ENCODE assay signal across 18 cellular contexts in the genomic region with DNA sequence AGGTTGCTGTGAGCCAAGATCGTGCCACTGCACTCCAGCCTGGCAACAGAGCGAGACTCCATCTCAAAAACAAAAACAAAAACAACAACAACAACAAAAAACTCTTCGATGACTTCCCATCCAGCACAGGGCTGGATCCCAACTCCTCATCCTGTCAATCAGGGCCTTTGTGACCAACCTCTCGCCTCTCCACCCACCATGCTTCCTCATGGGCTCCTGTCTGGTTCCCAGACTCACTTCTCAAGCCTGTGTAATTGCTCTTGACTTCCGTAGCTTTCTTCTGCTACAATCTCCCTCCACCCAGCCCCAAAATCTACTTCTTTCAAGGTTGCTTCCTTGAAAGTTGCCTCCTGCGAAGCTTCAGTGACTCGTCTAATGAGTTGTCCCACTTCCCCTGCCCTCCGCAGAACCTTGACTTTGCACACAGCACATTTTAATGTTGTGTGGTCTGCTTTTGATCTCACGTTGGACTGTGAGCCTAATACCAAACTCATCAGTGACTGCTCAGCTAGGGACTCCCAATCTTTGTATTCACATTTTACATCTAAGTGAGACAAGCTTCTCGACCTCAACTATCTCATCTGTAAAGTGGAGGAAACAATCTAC. TPM values are rescaled to one million over a fixed set of nuclear protein-coding genes. Genes with fewer than 3 reads are reported as not detected.
DNase-seq lines count a peak whose midpoint lies in the region; ATAC-seq, FAIRE-seq and TF ChIP-seq lines count a peak whose summit lies in the region.
"Had no signal": no experiment of that assay in that cellular context is flagged by ENCODE, and none has a peak within 500 bp of the region (broad histone marks: within the 10 kb centered on the region; RNA-seq: fewer than 3 reads in every experiment).

No MANE protein-coding gene starts in this region.

- no peak for TF ChIP-seq POLR2A in HepG2 (IDR thresholded peaks at IDR 0.05; ENCODE audit: insufficient read depth in 1 of 2, low read depth in 2 of 2, low read length in 2 of 2)
- TF ChIP-seq POLR2A in right lobe of liver (IDR thresholded peaks at IDR 0.05): no peak

- no peaks in the 10 kb centered on the region for H4K20me1 ChIP-seq in HepG2 (ENCODE audit: insufficient read depth, low read length)

- H3K4me2 ChIP-seq in HepG2 (ENCODE audit: low read depth, low read length): peak overlapping the region; percentile 96; the same call in 1 of the 2 replicates

- H3K36me3 Mint-ChIP-seq in T-cell: peaks cover 24% of the 10 kb centered on the region

- TF ChIP-seq EP300 in HepG2 (IDR thresholded peaks at IDR 0.05; ENCODE audit: low read depth in 2 of 2, low read length in 2 of 2) (no peak), HepG2 (CRISPR knock-in tag; IDR thresholded peaks at IDR 0.05; ENCODE audit: borderline replicate concordance) (no peak)

- peak overlapping the region; percentile 20 to 81 for H3K27ac Mint-ChIP-seq in T-cell

- H3K79me2 ChIP-seq in HepG2 (ENCODE audit: insufficient read depth, low read length): peaks cover 2% of the 10 kb centered on the region

- H3K4me3 ChIP-seq in HepG2 (replicated peaks in 1 of 3; ENCODE audit: insufficient read depth in 1 of 3, low read depth in 2 of 3, low read length in 3 of 3) (no peak overlapping the region), right lobe of liver (no peak overlapping the region), left lung (no peak overlapping the region)

- POLR2A ChIA-PET in HepG2 (lab: Yijun Ruan, JAX) (interaction anchor here (1.4 to 1.8 kb wide), 4 partner anchors 17 to 152 kb away, joined by 3 to 7 read pairs (median 4); partner anchors contain the start of gene PEX12), T-cell (lab: Charles Lee) (interaction anchor here in 1 of 2 donors (0.8 kb wide), 1 partner anchor 10 kb away, joined by 3 read pairs; no protein-coding TSS in a partner anchor)

- peaks cover 40% of the 10 kb centered on the region for H3K4me1 ChIP-seq in HepG2 (ENCODE audit: insufficient read depth, low read length)
- peaks cover 0 to 4% (median 0%) of the 10 kb centered on the region in 4 donors for H3K4me1 ChIP-seq in right lobe of liver
- H3K4me1 ChIP-seq in left lung: peaks cover 3 to 9% of the 10 kb centered on the region in 2 donors

- TF ChIP-seq CTCF in HepG2 (CRISPR knock-in tag; IDR thresholded peaks at IDR 0.05): no peak
- no peak for TF ChIP-seq CTCF in right lobe of liver (IDR thresholded peaks at IDR 0.05)
- no peak for TF ChIP-seq CTCF in left lung (IDR thresholded peaks at IDR 0.05)

- peaks cover 24 to 30% (median 29%) of the 10 kb centered on the region in 3 donors for H3K4me1 Mint-ChIP-seq in T-cell

- FAIRE-seq in HepG2 (lab: Jason Lieb, UNC): no peak

- WGBS in HepG2 (ENCODE audit: low lambda C conversion rate): 64% methylated on average over 10 of the region's 10 CpGs
- WGBS in right lobe of liver (ENCODE audit: insufficient coverage, low coverage, low lambda C conversion rate, missing lambda C conversion rate): 80% methylated on average over 10 of the region's 10 CpGs

- DNase-seq in HepG2 (ENCODE audit: low spot score) (no peak), right lobe of liver (no peak), T-cell (no peak), islet precursor cell (peak; percentile 70), GDM1 (lab: John Stamatoyannopoulos, UW) (no peak), left lung (no peak), COR-L47 (lab: John Stamatoyannopoulos, UW) (no peak)
- DNase-seq: body of pancreas; foreskin fibroblast; NCI-H2107; NK-92 treated with Interleukin-12 subunit alpha and Interleukin-12 subunit beta, amount 100 ng/mL, for 24 hours; SHP77 treated with DMSO at 0.1 percent for 48 hours; stimulated activated CD4-positive, alpha-beta T cell treated with anti-CD3 and anti-CD28 coated beads, Interleukin-2, amount 100 ng/mL, for 24 hours; uterus had no signal

- no TSS peak for BruUV-seq in HepG2 (replicated peaks; lab: Mats Ljungman, UMichigan)

- H3K36me3 ChIP-seq in HepG2 (replicated peaks in 1 of 2; ENCODE audit: control insufficient read depth in 1 of 2, insufficient read depth in 2 of 2, low read length in 2 of 2) (peaks cover under 1 to 4% of the 10 kb centered on the region in 2 experiments; a peak in 1 of 5 replicates), right lobe of liver (no peaks in the 10 kb centered on the region), left lung (peaks cover 0 to 35% of the 10 kb centered on the region in 2 donors)
- H3K36me3 ChIP-seq: uterus had no signal

- ATAC-seq in HepG2 (no peak), right lobe of liver (no peak), T-cell (replicated peaks in 1 of 4) (peak in 3 of 4 experiments; percentile 10 to 32 (median 24)), left lung (no peak), GM19351 (IDR thresholded peaks at IDR 0.05; ENCODE audit: unreplicated experiment) (no peak)

- CTCF ChIA-PET in HepG2 (lab: Yijun Ruan, JAX; ENCODE audit: low intra/inter-chr PET ratio, low total read pairs): no interaction called here
- CTCF ChIA-PET in T-cell (lab: Charles Lee): interaction anchor here in 1 of 2 donors (0.6 to 1.6 kb wide), 3 partner anchors 17 to 74 kb away, joined by 4 to 6 read pairs (median 5); no protein-coding TSS in a partner anchor

- no peak overlapping the region for H3K9ac ChIP-seq in HepG2 (ENCODE audit: insufficient read depth, low read depth, low read length)

- no peak for TF ChIP-seq RAD21 in HepG2 (CRISPR knock-in tag; IDR thresholded peaks at IDR 0.05)

- H3K27me3 Mint-ChIP-seq in T-cell: no peaks in the 10 kb centered on the region

- in situ Hi-C loops in HepG2 (cut with HindIII; ENCODE audit: extremely low pct_ligation_motif_present, low pct_unique_long_range_greater_than_20kb): loop anchor here (25.0 kb wide), 1 partner anchor 418 kb away; no protein-coding TSS in a partner anchor

- H3K27me3 ChIP-seq in HepG2 (ENCODE audit: control insufficient read depth in 1 of 2, insufficient read depth in 2 of 2, low read length in 2 of 2) (no peaks in the 10 kb centered on the region), right lobe of liver (no peaks in the 10 kb centered on the region), left lung (peaks cover 0 to 21% of the 10 kb centered on the region in 2 donors)
- H3K27me3 ChIP-seq: body of pancreas, uterus had no signal

- no peaks in the 10 kb centered on the region for H3K9me3 ChIP-seq in HepG2 (ENCODE audit: low read length)
- H3K9me3 ChIP-seq in right lobe of liver: no peaks in the 10 kb centered on the region
- no peaks in the 10 kb centered on the region for H3K9me3 ChIP-seq in left lung
- H3K9me3 ChIP-seq: body of pancreas, HAP-1, uterus had no signal

- H3K4me3 Mint-ChIP-seq in T-cell: peak overlapping the region; percentile 80 to 88 (median 80)

- H3K9me3 Mint-ChIP-seq in T-cell: no peaks in the 10 kb centered on the region

- no peak overlapping the region for H2AFZ ChIP-seq in HepG2 (ENCODE audit: low read length)

- no peak overlapping the region for H3K27ac ChIP-seq in HepG2 (ENCODE audit: extremely low read length, insufficient read depth, low read length)
- no peak overlapping the region for H3K27ac ChIP-seq in right lobe of liver
- H3K27ac ChIP-seq in left lung: no peak overlapping the region

- intact Hi-C loops in HepG2 (cut with micrococcal nuclease; ENCODE audit: unreplicated experiment): no loop called here
- intact Hi-C loops in right lobe of liver (cut with DNase I): no loop called here
- intact Hi-C loops in left lung (cut with DNase I): no loop called here

RNA-seq across cellular contexts. Expression of gene RASL10B, which starts 0.9 kb away (rescaled TPM):
- 11.0 TPM in 2 replicates for total RNA-seq in HepG2 (2016; rRNA removed; fragmentation: Illumina TruSeq; extraction: Trizol)
- 6.7 and 7.7 TPM in 2 replicates for total RNA-seq in HepG2 (2016; cell fraction: cytosol; rRNA removed; fragmentation: Illumina TruSeq; extraction: Trizol; ENCODE audit: low read depth)
- 9.5 and 11.0 TPM in 2 replicates for total RNA-seq in HepG2 (2016; cell fraction: insoluble cytoplasmic fraction; rRNA removed; fragmentation: Illumina TruSeq; extraction: Trizol)
- total RNA-seq in HepG2 (2016; cell fraction: membrane; rRNA removed; fragmentation: Illumina TruSeq; extraction: Trizol): 22.4 and 23.7 TPM in 2 replicates
- total RNA-seq in HepG2 (2016; cell fraction: nucleus; rRNA removed; fragmentation: Illumina TruSeq; extraction: Trizol): 5.6 and 6.2 TPM in 2 replicates
- polyA plus RNA-seq in HepG2 (2011; rRNA removed): 7.5 and 8.8 TPM in 2 replicates
- 5.6 and 9.6 TPM in 2 replicates for polyA plus RNA-seq in HepG2 (2011; cell fraction: cytosol; rRNA removed)
- polyA plus RNA-seq in HepG2 (2011; cell fraction: nucleus; rRNA removed): 7.2 and 7.9 TPM in 2 replicates
- 7.8 and 8.4 TPM in 2 replicates for polyA plus RNA-seq in HepG2 (2012)
- 10.8 and 10.9 TPM in 2 replicates for polyA plus RNA-seq in HepG2 (2016; cell fraction: cytosol; fragmentation: Illumina TruSeq; extraction: Trizol; ENCODE audit: low read depth)
- polyA plus RNA-seq in HepG2 (2016; cell fraction: insoluble cytoplasmic fraction; fragmentation: Illumina TruSeq; extraction: Trizol; ENCODE audit: low read depth): 11.0 and 13.4 TPM in 2 replicates
- polyA plus RNA-seq in HepG2 (2016; cell fraction: membrane; fragmentation: Illumina TruSeq; extraction: Trizol; ENCODE audit: low read depth): 23.2 and 26.5 TPM in 2 replicates
- polyA plus RNA-seq in HepG2 (2016; cell fraction: nucleus; fragmentation: Illumina TruSeq; extraction: Trizol; ENCODE audit: insufficient read depth, low read depth): 9.0 and 10.2 TPM in 2 replicates
- 31.4 TPM in 1 of 2 replicates, not detected in the other for polyA minus RNA-seq in HepG2 (2011; rRNA and poly(A)+ RNA removed; ENCODE audit: low replicate concordance)
- 7.5 and 10.6 TPM in 2 replicates for polyA minus RNA-seq in HepG2 (2011; cell fraction: cytosol; rRNA and poly(A)+ RNA removed)
- 5.0 and 7.1 TPM in 2 replicates for polyA minus RNA-seq in HepG2 (2011; cell fraction: nucleus; rRNA and poly(A)+ RNA removed)
- total RNA-seq in right lobe of liver: 1 to 10 TPM in 5 of 6 experiments, under 1 TPM in 1; 0.31 to 2.8 (median 2.3) TPM
- under 1 TPM; 0.38 to 0.56 (median 0.39) TPM for total RNA-seq in T-cell
- total RNA-seq in left lung: under 1 TPM; 0.52 to 0.82 TPM

RNA-seq across cellular contexts. Expression of gene GAS2L2, which starts 22.5 kb away (rescaled TPM):
- total RNA-seq in HepG2 (2016; rRNA removed; fragmentation: Illumina TruSeq; extraction: Trizol): not detected in 2 replicates
- total RNA-seq in HepG2 (2016; cell fraction: cytosol; rRNA removed; fragmentation: Illumina TruSeq; extraction: Trizol; ENCODE audit: low read depth): not detected in 2 replicates
- total RNA-seq in HepG2 (2016; cell fraction: insoluble cytoplasmic fraction; rRNA removed; fragmentation: Illumina TruSeq; extraction: Trizol): not detected in 2 replicates
- total RNA-seq in HepG2 (2016; cell fraction: membrane; rRNA removed; fragmentation: Illumina TruSeq; extraction: Trizol): not detected in 2 replicates
- total RNA-seq in HepG2 (2016; cell fraction: nucleus; rRNA removed; fragmentation: Illumina TruSeq; extraction: Trizol): not detected in 2 replicates
- not detected in 2 replicates for polyA plus RNA-seq in HepG2 (2011; rRNA removed)
- polyA plus RNA-seq in HepG2 (2011; cell fraction: cytosol; rRNA removed): not detected in 2 replicates
- not detected in 2 replicates for polyA plus RNA-seq in HepG2 (2011; cell fraction: nucleus; rRNA removed)
- not detected in 2 replicates for polyA plus RNA-seq in HepG2 (2012)
- polyA plus RNA-seq in HepG2 (2016; cell fraction: cytosol; fragmentation: Illumina TruSeq; extraction: Trizol; ENCODE audit: low read depth): not detected in 2 replicates
- not detected in 2 replicates for polyA plus RNA-seq in HepG2 (2016; cell fraction: insoluble cytoplasmic fraction; fragmentation: Illumina TruSeq; extraction: Trizol; ENCODE audit: low read depth)
- not detected in 2 replicates for polyA plus RNA-seq in HepG2 (2016; cell fraction: membrane; fragmentation: Illumina TruSeq; extraction: Trizol; ENCODE audit: low read depth)
- polyA plus RNA-seq in HepG2 (2016; cell fraction: nucleus; fragmentation: Illumina TruSeq; extraction: Trizol; ENCODE audit: insufficient read depth, low read depth): not detected in 2 replicates
- 0.06 and 0.09 TPM in 2 replicates for polyA minus RNA-seq in HepG2 (2011; rRNA and poly(A)+ RNA removed; ENCODE audit: low replicate concordance)
- not detected in 2 replicates for polyA minus RNA-seq in HepG2 (2011; cell fraction: cytosol; rRNA and poly(A)+ RNA removed)
- not detected in 2 replicates for polyA minus RNA-seq in HepG2 (2011; cell fraction: nucleus; rRNA and poly(A)+ RNA removed)
- total RNA-seq in right lobe of liver: not detected
- total RNA-seq in T-cell: under 1 TPM in 4 of 5 donors, not detected in 1; 0.07 to 0.26 (median 0.21) TPM
- 1 to 10 TPM in 1 of 2 donors, under 1 TPM in 1; 0.35 to 1.6 TPM for total RNA-seq in left lung
- total RNA-seq: body of pancreas, G401 had no signal

RNA-seq across cellular contexts. Expression of gene C17orf50, which starts 30.2 kb away (rescaled TPM):
- total RNA-seq in HepG2 (2016; rRNA removed; fragmentation: Illumina TruSeq; extraction: Trizol) (not detected in 2 replicates), right lobe of liver (not detected), T-cell (not detected), left lung (not detected)
- total RNA-seq in HepG2 (2016; cell fraction: cytosol; rRNA removed; fragmentation: Illumina TruSeq; extraction: Trizol; ENCODE audit: low read depth): not detected in 2 replicates
- total RNA-seq in HepG2 (2016; cell fraction: insoluble cytoplasmic fraction; rRNA removed; fragmentation: Illumina TruSeq; extraction: Trizol): not detected in 2 replicates
- total RNA-seq in HepG2 (2016; cell fraction: membrane; rRNA removed; fragmentation: Illumina TruSeq; extraction: Trizol): not detected in 2 replicates
- not detected in 2 replicates for total RNA-seq in HepG2 (2016; cell fraction: nucleus; rRNA removed; fragmentation: Illumina TruSeq; extraction: Trizol)
- not detected in 2 replicates for polyA plus RNA-seq in HepG2 (2011; rRNA removed)
- polyA plus RNA-seq in HepG2 (2011; cell fraction: cytosol; rRNA removed): not detected in 2 replicates
- polyA plus RNA-seq in HepG2 (2011; cell fraction: nucleus; rRNA removed): not detected in 2 replicates
- not detected in 2 replicates for polyA plus RNA-seq in HepG2 (2012)
- polyA plus RNA-seq in HepG2 (2016; cell fraction: cytosol; fragmentation: Illumina TruSeq; extraction: Trizol; ENCODE audit: low read depth): not detected in 2 replicates
- not detected in 2 replicates for polyA plus RNA-seq in HepG2 (2016; cell fraction: insoluble cytoplasmic fraction; fragmentation: Illumina TruSeq; extraction: Trizol; ENCODE audit: low read depth)
- not detected in 2 replicates for polyA plus RNA-seq in HepG2 (2016; cell fraction: membrane; fragmentation: Illumina TruSeq; extraction: Trizol; ENCODE audit: low read depth)
- not detected in 2 replicates for polyA plus RNA-seq in HepG2 (2016; cell fraction: nucleus; fragmentation: Illumina TruSeq; extraction: Trizol; ENCODE audit: insufficient read depth, low read depth)
- not detected in 2 replicates for polyA minus RNA-seq in HepG2 (2011; rRNA and poly(A)+ RNA removed; ENCODE audit: low replicate concordance)
- polyA minus RNA-seq in HepG2 (2011; cell fraction: cytosol; rRNA and poly(A)+ RNA removed): not detected in 2 replicates
- polyA minus RNA-seq in HepG2 (2011; cell fraction: nucleus; rRNA and poly(A)+ RNA removed): not detected in 2 replicates
- total RNA-seq: body of pancreas, G401, mononuclear cell, uterus had no signal

Comparison
In these comparisons a context has a peak if more than half of its experiments do, and no peak if none do; other contexts are left out.
1. ATAC-seq: peak in T-cell (3 of 4); none in HepG2 (single experiment), right lobe of liver (0 of 4), left lung (single experiment) and GM19351 (single experiment).